In the genomic region with DNA sequence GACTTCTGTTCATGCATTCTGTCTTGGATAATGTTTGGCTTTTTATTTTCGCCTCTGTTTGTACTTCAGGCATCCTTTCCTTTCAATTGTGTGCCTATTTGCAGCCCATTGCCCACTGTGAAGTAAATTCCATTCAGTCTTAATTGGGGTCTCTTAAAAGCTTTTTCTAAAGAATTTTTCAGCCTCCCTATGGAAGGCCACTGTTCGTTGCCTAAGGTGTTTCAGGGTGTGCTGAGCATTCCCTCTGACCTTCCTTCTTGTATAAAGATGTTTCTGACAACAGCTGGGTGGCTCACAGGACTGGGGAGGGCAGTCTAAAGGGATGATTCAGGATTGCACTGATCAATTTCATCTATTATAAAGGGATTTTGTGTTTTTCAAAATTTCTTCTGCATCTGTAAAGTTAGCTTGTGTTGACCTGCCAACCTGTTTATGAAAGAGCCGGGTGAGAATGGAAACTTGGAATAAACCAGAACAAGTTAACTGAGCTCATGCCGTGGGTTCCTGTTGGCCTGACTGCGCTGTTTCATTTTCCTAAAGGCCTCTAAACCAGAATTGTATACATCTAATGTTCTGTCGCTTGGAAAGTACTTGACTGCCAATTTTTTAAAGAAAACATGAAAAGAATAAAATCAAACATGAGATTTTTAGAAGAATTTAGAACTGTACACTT, we compare ENCODE assay signal across 17 cellular contexts. TPM values are rescaled to one million over a fixed set of nuclear protein-coding genes. Genes with fewer than 3 reads are reported as not detected.
A peak's percentile ranks its signal among the peaks of the same experiment; 100 is the strongest.
DNase-seq lines count a peak whose midpoint lies in the region; ATAC-seq and FAIRE-seq lines count a peak whose summit lies in the region.
"Had no signal": no experiment of that assay in that cellular context is flagged by ENCODE, and none has a peak within 500 bp of the region (broad histone marks: within the 10 kb centered on the region; RNA-seq: fewer than 3 reads in every experiment).

No MANE protein-coding gene starts in this region.

- 90% methylated on average over 3 of the region's 6 CpGs for WGBS in mesenchymal stem cell
- WGBS in small intestine, 3 donors, result 63 to 89% (median 79%) methylated on average over 6 of the region's 6 CpGs

- H3K9me3 ChIP-seq in adipocyte (ENCODE audit: control insufficient read depth, low read length) (no peaks in the 10 kb centered on the region), mesenchymal stem cell (ENCODE audit: control insufficient read depth, low read length) (no peaks in the 10 kb centered on the region), small intestine (ENCODE audit: control insufficient read depth, low read depth) (no peaks in the 10 kb centered on the region), MG63 (no peaks in the 10 kb centered on the region)
- H3K9me3 ChIP-seq: psoas muscle had no signal

- H3K14ac ChIP-seq in mesenchymal stem cell (ENCODE audit: low read length in 2 of 2), result no peak overlapping the region

- no peak overlapping the region for H4K8ac ChIP-seq in mesenchymal stem cell (ENCODE audit: low read length)

- H3K4me3 ChIP-seq in adipocyte (ENCODE audit: low read length) (peak overlapping the region; percentile 0), mesenchymal stem cell (ENCODE audit: insufficient read depth in 1 of 2, low read depth in 1 of 2, low read length in 2 of 2) (no peak overlapping the region), small intestine (ENCODE audit: low read depth in 1 of 2, low read length in 2 of 2) (no peak overlapping the region), MG63 (no peak overlapping the region)
- H3K4me3 ChIP-seq: psoas muscle had no signal

- H3K9ac ChIP-seq in adipocyte (ENCODE audit: low read length) (peak overlapping the region; percentile 23), mesenchymal stem cell (ENCODE audit: low read length) (no peak overlapping the region)

- H2BK120ac ChIP-seq in mesenchymal stem cell (ENCODE audit: low read depth, low read length), result no peak overlapping the region

- H2BK12ac ChIP-seq in mesenchymal stem cell (ENCODE audit: low read length in 2 of 2), result no peak overlapping the region

- H3K79me1 ChIP-seq in mesenchymal stem cell (replicated peaks; ENCODE audit: low read length, poor library complexity, severe bottlenecking), result peaks cover 17% of the 10 kb centered on the region

- H3K18ac ChIP-seq in mesenchymal stem cell (ENCODE audit: low read depth in 1 of 2, low read length in 2 of 2), result no peak overlapping the region

- no peak overlapping the region for H3K27ac ChIP-seq in mesenchymal stem cell (ENCODE audit: low read length, poor library complexity, severe bottlenecking)
- peak overlapping the region; percentile 11 to 47 for H3K27ac ChIP-seq in small intestine (ENCODE audit: low read depth in 1 of 2, low read length in 1 of 2)
- H3K27ac ChIP-seq: psoas muscle had no signal

- no peak overlapping the region for H3K23ac ChIP-seq in mesenchymal stem cell (ENCODE audit: low read length in 2 of 2)

- H3K36me3 ChIP-seq in adipocyte (ENCODE audit: control insufficient read depth, insufficient read depth, low read length, severe bottlenecking) (no peaks in the 10 kb centered on the region), mesenchymal stem cell (ENCODE audit: control insufficient read depth in 1 of 2, insufficient read depth in 2 of 2, low read depth in 1 of 2, low read length in 2 of 2) (peaks cover 0 to 3% of the 10 kb centered on the region in 2 experiments), small intestine (ENCODE audit: control insufficient read depth in 2 of 2, insufficient read depth in 2 of 2, low read length in 2 of 2) (no peaks in the 10 kb centered on the region), MG63 (peaks cover 6% of the 10 kb centered on the region)

- no peak overlapping the region for H3K4ac ChIP-seq in mesenchymal stem cell (ENCODE audit: low read depth in 1 of 2, low read length in 2 of 2)

- no peak for FAIRE-seq in small intestine (lab: Jason Lieb, UNC)
- FAIRE-seq: G401.6 had no signal

- H2AK5ac ChIP-seq in mesenchymal stem cell (ENCODE audit: low read length, severe bottlenecking), result no peak overlapping the region

- peak overlapping the region; percentile 24 for H3K4me2 ChIP-seq in mesenchymal stem cell (ENCODE audit: low read length, poor library complexity, severe bottlenecking)

- peak; percentile 51 for DNase-seq in ELF-1 (ENCODE audit: low read depth, low spot score)
- DNase-seq in adipocyte (ENCODE audit: low read depth), result no peak
- no peak for DNase-seq in mesenchymal stem cell
- no peak for DNase-seq in small intestine
- DNase-seq in kidney glomerular epithelial cell (lab: John Stamatoyannopoulos, UW), result no peak
- DNase-seq in MG63, result no peak
- DNase-seq in NCI-H146 (lab: John Stamatoyannopoulos, UW), result no peak
- DNase-seq: activated CD4-positive, alpha-beta T cell treated with anti-CD3 and anti-CD28 coated beads for 36 hours; activated CD8-positive, alpha-beta memory T cell treated with anti-CD3 and anti-CD28 coated beads, Interleukin-2, amount 10 ng/mL, durations not matched to agents 7 days and 5 days; hippocampal formation; NCI-H2171; NCI-H526; psoas muscle; stimulated activated CD4-positive, alpha-beta T cell treated with anti-CD3 and anti-CD28 coated beads, Interleukin-12 subunit alpha, Interleukin-12 subunit beta, amount 100 ng/mL, for 4 hours had no signal

- no peak overlapping the region for H2BK15ac ChIP-seq in mesenchymal stem cell (ENCODE audit: low read depth, poor library complexity, severe bottlenecking)

- no peak overlapping the region for H4K91ac ChIP-seq in mesenchymal stem cell (ENCODE audit: low read length)

- no peak for ATAC-seq in HG02852 (IDR thresholded peaks at IDR 0.05; ENCODE audit: unreplicated experiment)
- ATAC-seq: activated CD4-positive, alpha-beta T cell treated with anti-CD3 and anti-CD28 coated beads for 36 hours; activated CD8-positive, alpha-beta memory T cell treated with anti-CD3 and anti-CD28 coated beads, Interleukin-2, amount 10 ng/mL, durations not matched to agents 7 days and 5 days; natural killer cell treated with Interleukin-12 subunit alpha and Interleukin-12 subunit beta and Interleukin-15 and Interleukin-18, amount 100 ng/mL, for 72 hours had no signal

- H3K27me3 ChIP-seq in adipocyte (replicated peaks; ENCODE audit: control insufficient read depth, insufficient read depth, low read length), result no peaks in the 10 kb centered on the region
- no peaks in the 10 kb centered on the region for H3K27me3 ChIP-seq in mesenchymal stem cell (ENCODE audit: control insufficient read depth in 1 of 2, insufficient read depth in 1 of 2, low read length in 2 of 2)
- no peaks in the 10 kb centered on the region for H3K27me3 ChIP-seq in small intestine (ENCODE audit: control insufficient read depth in 2 of 2, insufficient read depth in 2 of 2, low read length in 2 of 2)
- no peaks in the 10 kb centered on the region for H3K27me3 ChIP-seq in MG63

- no peak overlapping the region for H2BK5ac ChIP-seq in mesenchymal stem cell (ENCODE audit: low read depth, low read length, poor library complexity, severe bottlenecking)

- no peak overlapping the region for H2AFZ ChIP-seq in mesenchymal stem cell (ENCODE audit: low read depth, low read length)

- H3K4me1 ChIP-seq in adipocyte (ENCODE audit: control insufficient read depth, insufficient read depth, low read length) (peaks cover 69% of the 10 kb centered on the region), mesenchymal stem cell (ENCODE audit: control insufficient read depth, insufficient read depth, low read depth, low read length) (peaks cover 5% of the 10 kb centered on the region), small intestine (ENCODE audit: control insufficient read depth in 2 of 2, insufficient read depth in 1 of 2, low read depth in 1 of 2, low read length in 1 of 2) (peaks cover 8 to 9% of the 10 kb centered on the region in 2 donors)

RNA-seq across cellular contexts. Expression of gene PHACTR2, which starts 14.3 kb away (rescaled TPM):
- 41.5 TPM for polyA plus RNA-seq in mesenchymal stem cell (2013, experiment 1 of 2)
- polyA plus RNA-seq in mesenchymal stem cell (2013, experiment 2 of 2), result 38.1 TPM
- polyA plus RNA-seq in small intestine, result 1 to 10 TPM; 6.8 to 9.1 (median 8.1) TPM
- total RNA-seq in MG63 (2014; rRNA removed; shearing (Covaris generic); ENCODE audit: low replicate concordance), result 23.8 and 26.2 TPM in 2 replicates
